In genomic region chr17:79082311-79083190, GRCh38 we compare ENCODE assay signal across 9 cellular contexts. TPM values are rescaled to one million over a fixed set of nuclear protein-coding genes. Genes with fewer than 3 reads are reported as not detected.
A peak's percentile ranks its signal among the peaks of the same experiment; 100 is the strongest.
DNase-seq lines count a peak whose midpoint lies in the region; ATAC-seq and TF ChIP-seq lines count a peak whose summit lies in the region.
"Had no signal": no experiment of that assay in that cellular context is flagged by ENCODE, and none has a peak within 500 bp of the region (broad histone marks: within the 10 kb centered on the region; RNA-seq: fewer than 3 reads in every experiment).

No MANE protein-coding gene starts in this region.

- H3K36me3 Mint-ChIP-seq in CD4-positive, alpha-beta memory T cell: peaks cover 25 to 51% of the 10 kb centered on the region in 2 donors
- peaks cover 5% of the 10 kb centered on the region for H3K36me3 Mint-ChIP-seq in T-helper 17 cell (ENCODE audit: low read depth)

- no peak overlapping the region for H3K4me3 ChIP-seq in CD4-positive, alpha-beta memory T cell (ENCODE audit: low read length in 2 of 2)
- no peak overlapping the region for H3K4me3 ChIP-seq in brain microvascular endothelial cell (ENCODE audit: low read depth, low read length)

- peaks cover 16% of the 10 kb centered on the region for H3K36me3 ChIP-seq in CD4-positive, alpha-beta memory T cell (ENCODE audit: insufficient read depth, low read length)
- H3K36me3 ChIP-seq in brain microvascular endothelial cell (replicated peaks): peaks cover 6% of the 10 kb centered on the region

- CTCF ChIA-PET in CD4-positive, alpha-beta memory T cell (lab: Charles Lee; ENCODE audit: partially characterized antibody): interaction anchor here (0.7 to 2.9 kb wide), 11 partner anchors 8 to 310 kb away, joined by 3 to 16 read pairs (median 4); partner anchors contain the start of gene ENGASE

- no peaks in the 10 kb centered on the region for H3K27me3 ChIP-seq in CD4-positive, alpha-beta memory T cell (ENCODE audit: insufficient read depth, low read length)
- no peaks in the 10 kb centered on the region for H3K27me3 ChIP-seq in brain microvascular endothelial cell (replicated peaks)

- TF ChIP-seq CTCF in brain microvascular endothelial cell (IDR thresholded peaks at IDR 0.05; ENCODE audit: low read depth, low read length, missing control alignments): peak; percentile 91

- peaks cover 0 to 10% (median 2%) of the 10 kb centered on the region in 4 donors for H3K4me1 Mint-ChIP-seq in CD4-positive, alpha-beta memory T cell
- peaks cover 3% of the 10 kb centered on the region for H3K4me1 Mint-ChIP-seq in T-helper 17 cell
- H3K4me1 Mint-ChIP-seq: IgD-negative memory B cell had no signal

- no peaks in the 10 kb centered on the region for H3K4me1 ChIP-seq in CD4-positive, alpha-beta memory T cell (ENCODE audit: insufficient read depth, low read length)

- no peaks in the 10 kb centered on the region for H3K9me3 ChIP-seq in CD4-positive, alpha-beta memory T cell (ENCODE audit: control insufficient read depth in 1 of 2, low read length in 2 of 2)
- H3K9me3 ChIP-seq in T-helper 17 cell (ENCODE audit: control insufficient read depth, low read length, poor library complexity, severe bottlenecking): no peaks in the 10 kb centered on the region

- in situ Hi-C loops in brain microvascular endothelial cell (cut with HindIII; ENCODE audit: low pct_ligation_motif_present, low sequenced_read_pairs): no loop called here

- H3K9me3 Mint-ChIP-seq in CD4-positive, alpha-beta memory T cell: peaks cover 0 to 2% (median 0%) of the 10 kb centered on the region in 8 donors
- H3K9me3 Mint-ChIP-seq: IgD-negative memory B cell had no signal

- ATAC-seq in T-helper 17 cell: peak; percentile 63
- ATAC-seq in HG03520 (IDR thresholded peaks at IDR 0.05; ENCODE audit: unreplicated experiment): no peak
- no peak for ATAC-seq in GM18861 (IDR thresholded peaks at IDR 0.05; ENCODE audit: unreplicated experiment)

- no peak overlapping the region for H3K27ac ChIP-seq in CD4-positive, alpha-beta memory T cell (ENCODE audit: low read depth, low read length)
- H3K27ac ChIP-seq in brain microvascular endothelial cell: no peak overlapping the region

- no peaks in the 10 kb centered on the region for H3K27me3 Mint-ChIP-seq in CD4-positive, alpha-beta memory T cell
- no peaks in the 10 kb centered on the region for H3K27me3 Mint-ChIP-seq in T-helper 17 cell
- H3K27me3 Mint-ChIP-seq: IgD-negative memory B cell had no signal

- POLR2A ChIA-PET in CD4-positive, alpha-beta memory T cell (lab: Charles Lee; ENCODE audit: partially characterized antibody): no interaction called here

- intact Hi-C loops in CD4-positive, alpha-beta memory T cell (cut with micrococcal nuclease): loop anchor here (1.0 to 2.0 kb wide), 2 partner anchors 17 to 36 kb away; no protein-coding TSS in a partner anchor

- no peak overlapping the region for H3K4me3 Mint-ChIP-seq in CD4-positive, alpha-beta memory T cell
- H3K4me3 Mint-ChIP-seq in T-helper 17 cell: no peak overlapping the region
- H3K4me3 Mint-ChIP-seq: IgD-negative memory B cell had no signal

- DNase-seq in CD4-positive, alpha-beta memory T cell: peak in 4 of 5 donors; percentile 30 to 55 (median 41)
- DNase-seq in HT1080 (ENCODE audit: low read depth) (peak; percentile 39), T-helper 17 cell (peak; percentile 29 to 53 (median 49)), brain microvascular endothelial cell (no peak), kidney tubule cell (ENCODE audit: low spot score) (peak; percentile 41)
- DNase-seq in stimulated activated naive CD4-positive, alpha-beta T cell treated with Interleukin-2 at 50 U/mL for 16 hours (lab: John Stamatoyannopoulos, UW): peak; percentile 26

- no peak overlapping the region for H3K27ac Mint-ChIP-seq in CD4-positive, alpha-beta memory T cell
- H3K27ac Mint-ChIP-seq in T-helper 17 cell: no peak overlapping the region

RNA-seq across cellular contexts. Expression of gene ENGASE, which starts 7.9 kb away (rescaled TPM):
- 100 to 1,000 TPM; 148 to 150 TPM for total RNA-seq in CD4-positive, alpha-beta memory T cell
- polyA plus RNA-seq in CD4-positive, alpha-beta memory T cell: 1 to 10 TPM; 2.7 to 3.3 TPM
- 5.1 and 7.2 TPM in 2 replicates for total RNA-seq in HT1080 (2014; rRNA removed; shearing (Covaris generic))
- polyA plus RNA-seq in HT1080 (2015; cell fraction: cytosol; rRNA removed): 3.3 and 4.4 TPM in 2 replicates
- polyA plus RNA-seq in HT1080 (2015; cell fraction: nucleus; rRNA removed): 80.8 and 129 TPM in 2 replicates
- total RNA-seq in T-helper 17 cell: 10 to 100 TPM; 56.2 to 60.1 TPM

RNA-seq across cellular contexts. Expression of gene C1QTNF1, which starts 58.6 kb away (rescaled TPM):
- total RNA-seq in CD4-positive, alpha-beta memory T cell: not detected
- polyA plus RNA-seq in CD4-positive, alpha-beta memory T cell: not detected
- 0.45 TPM in 1 of 2 replicates, not detected in the other for total RNA-seq in HT1080 (2014; rRNA removed; shearing (Covaris generic))
- polyA plus RNA-seq in HT1080 (2015; cell fraction: cytosol; rRNA removed): 1.5 and 1.8 TPM in 2 replicates
- polyA plus RNA-seq in HT1080 (2015; cell fraction: nucleus; rRNA removed): 0.98 and 1.3 TPM in 2 replicates
- total RNA-seq in T-helper 17 cell: under 1 TPM in 1 of 2 donors, not detected in 1; 0.13 TPM
- polyA plus RNA-seq: IgD-negative memory B cell had no signal
